Comparison of ENCODE assay signal across 8 cellular contexts in genomic region chr6:73956305-73956704, GRCh38.
"Had no signal": no experiment of that assay in that cellular context is flagged by ENCODE, and none has a peak within 500 bp of the region (broad histone marks: within the 10 kb centered on the region; RNA-seq: fewer than 3 reads in every experiment).

No MANE protein-coding gene starts in this region.

- H3K4me1 Mint-ChIP-seq: IgD-negative memory B cell had no signal

- H3K27me3 Mint-ChIP-seq: IgD-negative memory B cell had no signal

- H3K36me3 Mint-ChIP-seq: IgD-negative memory B cell had no signal

- DNase-seq: IMR-90, KBM-7, KG1 had no signal

- H3K4me3 ChIP-seq: K562 had no signal

- H3K27ac Mint-ChIP-seq: IgD-negative memory B cell had no signal

- H3K4me2 ChIP-seq: KMS-11 had no signal

- H3K4me3 Mint-ChIP-seq: IgD-negative memory B cell had no signal

- ATAC-seq: HepG2, K562 had no signal

- H3K27ac ChIP-seq: HL-60, KMS-11 had no signal
